In the genomic region with DNA sequence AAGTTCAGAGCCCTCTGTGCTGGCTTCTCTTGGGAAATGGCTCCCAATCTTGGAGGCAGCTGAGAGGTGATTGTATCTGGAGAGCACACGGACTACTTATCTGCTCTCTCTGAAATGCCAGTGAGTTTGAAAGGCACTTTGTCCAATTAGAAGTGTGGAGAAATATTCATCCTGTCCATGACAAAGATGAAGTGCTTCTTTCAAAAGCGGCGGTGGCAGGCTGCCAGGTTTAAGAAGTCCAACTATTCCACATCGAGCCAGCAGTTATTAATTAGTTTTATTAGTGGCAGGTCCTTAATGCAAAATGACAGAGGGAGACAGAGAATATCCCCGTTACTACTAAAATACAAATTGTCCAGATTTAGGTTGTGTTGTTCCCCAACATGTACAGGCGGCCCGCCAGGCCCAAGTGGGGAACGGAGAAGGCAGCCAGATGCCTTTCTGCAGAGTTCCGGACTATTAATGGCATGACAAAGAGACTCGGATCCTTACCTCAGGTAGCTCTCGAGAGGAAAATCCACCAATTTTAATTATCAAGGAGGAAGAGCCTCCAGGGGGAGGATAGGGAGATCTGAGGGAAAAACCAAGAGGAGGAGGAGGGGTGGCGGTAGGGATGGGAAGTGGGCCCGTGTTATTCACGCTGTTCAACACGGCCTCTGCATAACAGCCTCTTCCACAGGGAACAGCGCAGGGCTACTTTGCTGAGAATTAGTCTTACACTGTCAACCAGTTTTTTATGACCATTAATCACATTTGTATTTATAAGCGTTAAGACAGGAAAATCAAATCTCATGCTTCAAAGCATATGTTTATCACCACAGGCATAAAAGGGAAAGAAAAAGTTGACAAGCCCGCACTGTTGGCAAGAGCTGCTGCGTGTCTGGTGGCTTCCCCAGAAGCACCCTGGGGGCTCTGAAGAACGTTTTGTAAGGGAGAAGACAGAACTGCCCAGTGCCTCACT, we compare ENCODE assay signal across 15 cellular contexts. TPM values are rescaled to one million over a fixed set of nuclear protein-coding genes. Genes with fewer than 3 reads are reported as not detected.
DNase-seq lines count a peak whose midpoint lies in the region; ATAC-seq and TF ChIP-seq lines count a peak whose summit lies in the region.
"Had no signal": no experiment of that assay in that cellular context is flagged by ENCODE, and none has a peak within 500 bp of the region (broad histone marks: within the 10 kb centered on the region; RNA-seq: fewer than 3 reads in every experiment).

No MANE protein-coding gene starts in this region.

- H3K9ac ChIP-seq in skeletal muscle tissue (ENCODE audit: low read depth in 1 of 3, low read length in 3 of 3) = peak overlapping the region in 2 of 3 donors; percentile 28 to 58

- H3K9me2 ChIP-seq in OCI-LY7 (ENCODE audit: insufficient read depth, low read length) = no peaks in the 10 kb centered on the region

- TF ChIP-seq CTCF in adrenal gland (IDR thresholded peaks at IDR 0.05) (no peak), left ventricle myocardium inferior (IDR thresholded peaks at IDR 0.05; ENCODE audit: borderline replicate concordance) (no peak), OCI-LY7 (conservative IDR thresholded peaks at IDR 0.05; ENCODE audit: low read length) (no peak)

- no peak for TF ChIP-seq POLR2A in adrenal gland (IDR thresholded peaks at IDR 0.05)

- CTCF ChIA-PET in OCI-LY7 (lab: Charles Lee; ENCODE audit: unreplicated experiment) = no interaction called here

- H3K4me1 ChIP-seq in adrenal gland (replicated peaks in 1 of 2) (peaks cover 3 to 14% of the 10 kb centered on the region in 2 donors), left ventricle myocardium inferior (peaks cover 13% of the 10 kb centered on the region), skeletal muscle tissue (ENCODE audit: control insufficient read depth in 3 of 3, insufficient read depth in 3 of 3, low read length in 3 of 3) (peaks cover 9 to 31% (median 16%) of the 10 kb centered on the region in 3 donors), OCI-LY7 (ENCODE audit: insufficient read depth, low read length, poor library complexity, severe bottlenecking) (no peaks in the 10 kb centered on the region)

- H3K9me3 ChIP-seq in adrenal gland (replicated peaks in 1 of 3) (no peaks in the 10 kb centered on the region), left ventricle myocardium inferior (replicated peaks) (no peaks in the 10 kb centered on the region), skeletal muscle tissue (ENCODE audit: control insufficient read depth in 3 of 3, low read length in 3 of 3) (no peaks in the 10 kb centered on the region), OCI-LY7 (ENCODE audit: low read length) (no peaks in the 10 kb centered on the region)
- H3K9me3 ChIP-seq: MG63 had no signal

- peak; percentile 83 for DNase-seq in NCI-H1105 (lab: John Stamatoyannopoulos, UW)
- DNase-seq in adrenal gland = peak in 6 of 7 donors; percentile 30 to 77 (median 53)
- DNase-seq in left ventricle myocardium inferior = peak; percentile 47
- no peak for DNase-seq in OCI-LY7 (ENCODE audit: low spot score)
- DNase-seq in T-helper 2 cell = no peak
- DNase-seq: activated CD8-positive, alpha-beta T cell treated with anti-CD3 and anti-CD28 coated beads, Interleukin-2, amount 10 ng/mL, durations not matched to agents 7 days and 5 days; activated naive CD4-positive, alpha-beta T cell; CD4-positive, alpha-beta T cell; central memory CD4-positive, alpha-beta T cell; GF-D8; MG63; stimulated activated CD4-positive, alpha-beta T cell treated with anti-CD3 and anti-CD28 coated beads, Interleukin-2, amount 100 ng/mL, for 48 hours; stimulated activated naive CD4-positive, alpha-beta T cell treated with Interleukin-2 at 50 U/mL for 16 hours had no signal

- 48 to 58% (median 56%) methylated on average over 20 of the region's 20 CpGs for WGBS in adrenal gland, 4 donors

- H3K36me3 ChIP-seq in adrenal gland (replicated peaks in 1 of 2) = no peaks in the 10 kb centered on the region
- H3K36me3 ChIP-seq in left ventricle myocardium inferior = no peaks in the 10 kb centered on the region
- no peaks in the 10 kb centered on the region for H3K36me3 ChIP-seq in skeletal muscle tissue (ENCODE audit: control insufficient read depth in 3 of 3, insufficient read depth in 3 of 3, low read length in 3 of 3)
- no peaks in the 10 kb centered on the region for H3K36me3 ChIP-seq in OCI-LY7 (ENCODE audit: insufficient read depth, low read length)
- H3K36me3 ChIP-seq: MG63 had no signal

- no peaks in the 10 kb centered on the region for H4K20me1 ChIP-seq in OCI-LY7 (ENCODE audit: insufficient read depth, low read length)

- intact Hi-C loops in adrenal gland (cut with DNase I) (no loop called here), left ventricle myocardium inferior (cut with micrococcal nuclease) (no loop called here), OCI-LY7 (cut with micrococcal nuclease; ENCODE audit: unreplicated experiment) (no loop called here)

- no TSS peak for BruUV-seq in OCI-LY7 (replicated peaks; lab: Mats Ljungman, UMichigan)

- H3K27ac ChIP-seq in adrenal gland = no peak overlapping the region
- peak overlapping the region; percentile 38 for H3K27ac ChIP-seq in left ventricle myocardium inferior (replicated peaks)
- H3K27ac ChIP-seq in skeletal muscle tissue (ENCODE audit: low read depth, low read length) = peak overlapping the region; percentile 23
- no peak overlapping the region for H3K27ac ChIP-seq in OCI-LY7 (ENCODE audit: low read depth, low read length, poor library complexity, severe bottlenecking)

- no peak overlapping the region for H3K4me2 ChIP-seq in OCI-LY7 (ENCODE audit: low read length)

- H3K27me3 ChIP-seq in adrenal gland (no peaks in the 10 kb centered on the region), left ventricle myocardium inferior (ENCODE audit: low read depth) (no peaks in the 10 kb centered on the region), skeletal muscle tissue (ENCODE audit: control insufficient read depth in 3 of 3, insufficient read depth in 3 of 3, low read length in 3 of 3) (no peaks in the 10 kb centered on the region)

- no peak for ATAC-seq in GM19324 (IDR thresholded peaks at IDR 0.05; ENCODE audit: low FRiP score, unreplicated experiment)
- ATAC-seq: activated CD8-positive, alpha-beta T cell treated with anti-CD3 and anti-CD28 coated beads, Interleukin-2, amount 10 ng/mL, durations not matched to agents 7 days and 5 days had no signal

- H3K4me3 ChIP-seq in adrenal gland (no peak overlapping the region), left ventricle myocardium inferior (peak overlapping the region; percentile 25), skeletal muscle tissue (ENCODE audit: low read length in 3 of 3) (peak overlapping the region; percentile 15 to 52 (median 50)), OCI-LY7 (ENCODE audit: low read depth, low read length, poor library complexity, severe bottlenecking) (no peak overlapping the region)
- H3K4me3 ChIP-seq: MG63 had no signal

- POLR2A ChIA-PET in OCI-LY7 (lab: Charles Lee) = interaction anchor here (0.7 kb wide), 1 partner anchor 209 kb away, joined by 4 read pairs; no protein-coding TSS in a partner anchor

- no peak overlapping the region for H2AFZ ChIP-seq in OCI-LY7 (ENCODE audit: low read length)

- H3K79me2 ChIP-seq in OCI-LY7 (ENCODE audit: insufficient read depth, low read depth, low read length) = no peaks in the 10 kb centered on the region

RNA-seq across cellular contexts. Expression of a gene that starts 41.9 kb away (rescaled TPM):
- 100 to 1,000 TPM in 7 of 8 donors, 10 to 100 TPM in 1; 72.9 to 290 (median 190) TPM for total RNA-seq in adrenal gland
- 10 to 100 TPM; 18.5 to 65.2 (median 23.4) TPM for polyA plus RNA-seq in adrenal gland
- 15.1 TPM for total RNA-seq in left ventricle myocardium inferior
- total RNA-seq in skeletal muscle tissue = 27.1 TPM
- 0.25 and 0.64 TPM in 2 replicates for total RNA-seq in OCI-LY7 (2014; rRNA removed; shearing (Covaris generic))
- total RNA-seq in OCI-LY7 (2022) = 0.52 and 2.0 TPM in 2 replicates

Comparison
In these comparisons a context has a peak if more than half of its experiments do, and no peak if none do; other contexts are left out.
1. DNase-seq: peak in NCI-H1105 (single experiment), adrenal gland (6 of 7) and left ventricle myocardium inferior (single experiment); none in OCI-LY7 (single experiment) and T-helper 2 cell (0 of 5).
2. H3K27ac ChIP-seq: peak in left ventricle myocardium inferior (single experiment) and skeletal muscle tissue (single experiment); none in adrenal gland (0 of 5) and OCI-LY7 (single experiment).
3. H3K4me3 ChIP-seq: peak in left ventricle myocardium inferior (single experiment) and skeletal muscle tissue (3 of 3); none in adrenal gland (0 of 4) and OCI-LY7 (single experiment).